9 cellular contexts compared by ENCODE assay signal in genomic region chr11:117861151-117862018, GRCh38. TPM values are rescaled to one million over a fixed set of nuclear protein-coding genes. Genes with fewer than 3 reads are reported as not detected.
DNase-seq lines count a peak whose midpoint lies in the region; ATAC-seq, FAIRE-seq and TF ChIP-seq lines count a peak whose summit lies in the region.
"Had no signal": no experiment of that assay in that cellular context is flagged by ENCODE, and none has a peak within 500 bp of the region (broad histone marks: within the 10 kb centered on the region; RNA-seq: fewer than 3 reads in every experiment).

No MANE protein-coding gene starts in this region.

- H3K4me1 ChIP-seq in H9 (ENCODE audit: insufficient read depth, low read length) (peaks cover 3% of the 10 kb centered on the region; the same call in 1 of the 2 replicates), H1 (replicated peaks in 1 of 4; ENCODE audit: control insufficient read depth in 3 of 4, insufficient read depth in 4 of 4, low read length in 3 of 4) (peaks cover 6 to 17% (median 13%) of the 10 kb centered on the region in 4 experiments)

- no CpG with 5 or more reads among the region's 13 CpGs for WGBS in H9 (ENCODE audit: extremely low coverage, insufficient read length, low lambda C conversion rate)
- 43% methylated on average over 13 of the region's 13 CpGs; no CpG with 5 or more reads in 1 of the 2 experiments for WGBS in H1 (ENCODE audit: extremely low coverage in 1 of 2, insufficient coverage in 1 of 2, insufficient read length in 1 of 2, insufficient replicate concordance in 2 of 2, low coverage in 1 of 2, low lambda C conversion rate in 2 of 2, missing lambda C conversion rate in 1 of 2), 2 experiments

- no peak; a peak in 1 of 4 replicates for TF ChIP-seq RAD21 in H1 (IDR thresholded peaks at IDR 0.05 in 1 of 2, conservative IDR thresholded peaks at IDR 0.05 in 1 of 2; ENCODE audit: low read depth in 2 of 2, low read length in 2 of 2)

- peak overlapping the region in 1 of 3 experiments; percentile 77; a peak in 4 of 7 replicates for H3K27ac Mint-ChIP-seq in H9
- no peak overlapping the region for H3K27ac Mint-ChIP-seq in osteocyte (ENCODE audit: unreplicated experiment)

- H3K4me3 ChIP-seq in H1 (ENCODE audit: extremely low read depth in 1 of 4, insufficient read depth in 2 of 4, low read depth in 3 of 4, low read length in 4 of 4) = 0 out of 8 replicates have a peak overlapping the region, but pooled peaks of 1 of the 4 experiments have one; percentile 1

- H2BK120ac ChIP-seq in H9 (ENCODE audit: low read depth, low read length, poor library complexity, severe bottlenecking) (no peak overlapping the region), H1 (replicated peaks; ENCODE audit: low read depth, low read length) (no peak overlapping the region)

- no peak overlapping the region for H2BK5ac ChIP-seq in H9 (ENCODE audit: insufficient read length, low read length)
- no peak overlapping the region; the same call in 1 of the 2 replicates for H2BK5ac ChIP-seq in H1 (ENCODE audit: low read depth, low read length)

- H3K14ac ChIP-seq in H9 (ENCODE audit: insufficient read depth, low read length) (no peak overlapping the region), H1 (ENCODE audit: insufficient read length) (no peak overlapping the region)

- no peak for TF ChIP-seq POLR2A in H1 (IDR thresholded peaks at IDR 0.05; ENCODE audit: control extremely low read depth in 1 of 2, low read depth in 2 of 2, low read length in 2 of 2)

- TF ChIP-seq EP300 in H1 (IDR thresholded peaks at IDR 0.05; ENCODE audit: borderline replicate concordance in 1 of 2, low read depth in 2 of 2, low read length in 2 of 2) = no peak

- no peaks in the 10 kb centered on the region for H3K79me1 ChIP-seq in H9 (ENCODE audit: insufficient read depth, low read depth, low read length, poor library complexity, severe bottlenecking)
- no peaks in the 10 kb centered on the region; the same call in 1 of the 2 replicates for H3K79me1 ChIP-seq in H1 (ENCODE audit: low read depth, low read length)

- H3K36me3 ChIP-seq in H1 (ENCODE audit: control insufficient read depth in 2 of 4, insufficient read depth in 4 of 4, low read length in 3 of 4) = no peaks in the 10 kb centered on the region

- ATAC-seq in HG03039 (IDR thresholded peaks at IDR 0.05; ENCODE audit: unreplicated experiment) = no peak
- no peak for ATAC-seq in GM19328 (IDR thresholded peaks at IDR 0.05; ENCODE audit: unreplicated experiment)
- ATAC-seq in HG02970 (IDR thresholded peaks at IDR 0.05; ENCODE audit: low FRiP score, unreplicated experiment) = no peak

- TF ChIP-seq CTCF in H9 (conservative IDR thresholded peaks at IDR 0.05) = no peak
- TF ChIP-seq CTCF in H1 (IDR thresholded peaks at IDR 0.05; ENCODE audit: control extremely low read depth in 1 of 3, insufficient read depth in 1 of 3, low read depth in 1 of 3, low read length in 3 of 3) = no peak
- no peak for TF ChIP-seq CTCF in osteocyte (IDR thresholded peaks at IDR 0.05)

- H3K79me2 ChIP-seq in H9 (ENCODE audit: insufficient read depth, low read length) (no peaks in the 10 kb centered on the region), H1 (ENCODE audit: control insufficient read depth in 1 of 2, insufficient read depth in 2 of 2, low read length in 2 of 2) (peaks cover 0 to 32% of the 10 kb centered on the region in 2 experiments; a peak in 2 of 4 replicates)

- H2AK5ac ChIP-seq in H9 (ENCODE audit: insufficient read length, low read length) (no peak overlapping the region), H1 (ENCODE audit: low read depth, low read length) (no peak overlapping the region)

- CTCF ChIA-PET in H1 (lab: Charles Lee; ENCODE audit: partially characterized antibody) = interaction anchor here (1.0 to 5.8 kb wide), 14 partner anchors 12 to 436 kb away, joined by 3 to 28 read pairs (median 4); no protein-coding TSS in a partner anchor

- H4K20me1 ChIP-seq in H9 (ENCODE audit: control insufficient read depth, insufficient read depth, insufficient read length) (no peaks in the 10 kb centered on the region), H1 (replicated peaks in 1 of 2; ENCODE audit: control insufficient read depth in 1 of 2, insufficient read depth in 2 of 2, low read length in 2 of 2) (peaks cover 6 to 11% of the 10 kb centered on the region in 2 experiments)

- POLR2A ChIA-PET in H1 (lab: Charles Lee; ENCODE audit: partially characterized antibody) = interaction anchor here (2.7 kb wide), 1 partner anchor 15 kb away, joined by 12 read pairs; the partner anchor contains the start of gene FXYD6

- H3K9ac ChIP-seq in H9 (ENCODE audit: extremely low read depth, insufficient read length, low read length) (no peak overlapping the region), H1 (replicated peaks in 1 of 4; ENCODE audit: extremely low read depth in 1 of 4, low read depth in 3 of 4, low read length in 3 of 4) (no peak overlapping the region)

- no peaks in the 10 kb centered on the region; the same call in 1 of the 2 replicates for H3K27me3 Mint-ChIP-seq in H9 (ENCODE audit: low read depth)
- peaks cover 7% of the 10 kb centered on the region for H3K27me3 Mint-ChIP-seq in osteocyte (ENCODE audit: unreplicated experiment)

- no peaks in the 10 kb centered on the region for H3K27me3 ChIP-seq in H9 (ENCODE audit: insufficient read depth, low read length)
- H3K27me3 ChIP-seq in H1 (replicated peaks in 1 of 4; ENCODE audit: control insufficient read depth in 3 of 4, extremely low read depth in 1 of 4, insufficient read depth in 3 of 4, low read length in 3 of 4) = no peaks in the 10 kb centered on the region

- H3K4me3 Mint-ChIP-seq in H9 (no peak overlapping the region), osteocyte (ENCODE audit: unreplicated experiment) (no peak overlapping the region)

- no peak overlapping the region for H3T11ph ChIP-seq in H9 (ENCODE audit: low read length)

- no peak overlapping the region for H3K27ac ChIP-seq in H9 (ENCODE audit: insufficient read length, low read depth, low read length)
- no peak overlapping the region for H3K27ac ChIP-seq in H1 (ENCODE audit: low read depth, low read length)
- H3K27ac ChIP-seq: VCaP had no signal

- no peak overlapping the region for H2BK20ac ChIP-seq in H9 (ENCODE audit: low read depth, low read length, poor library complexity, severe bottlenecking)
- no peak overlapping the region for H2BK20ac ChIP-seq in H1 (ENCODE audit: low read length)

- H4K5ac ChIP-seq in H9 (ENCODE audit: insufficient read length, low read depth, low read length) (no peak overlapping the region), H1 (ENCODE audit: insufficient read length, low read depth, low read length) (no peak overlapping the region)

- no peak overlapping the region for H4K91ac ChIP-seq in H9 (ENCODE audit: insufficient read length, low read depth, low read length)
- no peak overlapping the region for H4K91ac ChIP-seq in H1 (replicated peaks; ENCODE audit: insufficient read length, low read length)

- H3K23ac ChIP-seq in H9 (ENCODE audit: insufficient read length, low read depth, low read length) (no peak overlapping the region), H1 (ENCODE audit: insufficient read length) (no peak overlapping the region)

- H3K9me3 Mint-ChIP-seq in H9 (no peaks in the 10 kb centered on the region), osteocyte (ENCODE audit: unreplicated experiment) (no peaks in the 10 kb centered on the region)

- H3K4ac ChIP-seq in H9 (ENCODE audit: low read depth, low read length) (no peak overlapping the region), H1 (replicated peaks; ENCODE audit: insufficient read length, low read depth, low read length) (no peak overlapping the region)

- FAIRE-seq in H1 (lab: Jason Lieb, UNC) = peak; percentile 97

- H3K23me2 ChIP-seq in H9 (ENCODE audit: insufficient read length, low read depth, low read length, poor library complexity, severe bottlenecking) (no peaks in the 10 kb centered on the region), H1 (ENCODE audit: low read depth, low read length) (no peaks in the 10 kb centered on the region)

- H2BK15ac ChIP-seq in H9 (ENCODE audit: low read depth, low read length) (no peak overlapping the region), H1 (ENCODE audit: low read length) (no peak overlapping the region)

- H4K8ac ChIP-seq in H9 (replicated peaks; ENCODE audit: insufficient read length, low read depth, low read length) (no peak overlapping the region), H1 (ENCODE audit: extremely low read depth, insufficient read depth, low read length) (peak overlapping the region; percentile 51; the same call in 1 of the 2 replicates)

- H3K36me3 Mint-ChIP-seq in H9 (ENCODE audit: insufficient read depth in 1 of 3, low read depth in 3 of 3) (no peaks in the 10 kb centered on the region), osteocyte (ENCODE audit: unreplicated experiment) (no peaks in the 10 kb centered on the region)

- H3K18ac ChIP-seq in H9 (ENCODE audit: insufficient read length, low read depth, low read length) = no peak overlapping the region
- no peak overlapping the region for H3K18ac ChIP-seq in H1 (ENCODE audit: extremely low read depth, low read length)

- H3K56ac ChIP-seq in H9 (ENCODE audit: insufficient read length, low read depth, low read length) = no peak overlapping the region
- no peak overlapping the region for H3K56ac ChIP-seq in H1 (replicated peaks; ENCODE audit: insufficient read length, low read depth, low read length)

- no peak overlapping the region for H3K4me2 ChIP-seq in H9 (ENCODE audit: insufficient read depth, insufficient read length, low read length)
- peak overlapping the region; percentile 7 to 47; a peak in 3 of 4 replicates for H3K4me2 ChIP-seq in H1 (ENCODE audit: insufficient read depth in 1 of 2, low read depth in 2 of 2, low read length in 2 of 2)

- H3K4me1 Mint-ChIP-seq in H9 (peaks cover 19 to 32% of the 10 kb centered on the region in 2 experiments), osteocyte (ENCODE audit: unreplicated experiment) (peaks cover 5% of the 10 kb centered on the region)

- H2AFZ ChIP-seq in H9 (ENCODE audit: low read length) (no peak overlapping the region), H1 (ENCODE audit: low read length) (no peak overlapping the region)

- DNase-seq in H9 (peak; percentile 96), NCI-H524 (lab: John Stamatoyannopoulos, UW) (peak; percentile 58 to 79), H1 (ENCODE audit: low read depth in 1 of 2, low spot score in 2 of 2) (peak; percentile 72 to 75), osteocyte (ENCODE audit: extremely low spot score, unreplicated experiment) (peak; percentile 57), HCEC 1CT (no peak)

- H2BK12ac ChIP-seq in H9 (ENCODE audit: insufficient read length, low read depth, low read length) (no peak overlapping the region), H1 (ENCODE audit: low read depth, low read length) (no peak overlapping the region)

- H3K9me3 ChIP-seq in H9 (ENCODE audit: control insufficient read depth, low read depth, low read length) (no peaks in the 10 kb centered on the region), H1 (ENCODE audit: insufficient read depth in 2 of 2, low read depth in 1 of 2, low read length in 1 of 2) (no peaks in the 10 kb centered on the region)

RNA-seq across cellular contexts. Expression of gene FXYD6, which starts 15.1 kb away (rescaled TPM):
- 16.3 and 18.3 TPM in 2 replicates for total RNA-seq in H9 (2021)
- 44.6 and 50.0 TPM in 2 replicates for total RNA-seq in H1 (2021; fragmentation: NEBNext Ultra II Directional; extraction: Animal tissue kit (Norgen Biotek cat#: 25700))
- 117 and 151 TPM in 2 replicates for polyA plus RNA-seq in H1 (2011; rRNA removed)
- polyA plus RNA-seq in H1 (2011; cell fraction: cytosol; rRNA removed) = 117 TPM
- polyA plus RNA-seq in H1 (2011; cell fraction: nucleus; rRNA removed) = 137 TPM
- polyA plus RNA-seq in H1 (2012, experiment 1 of 2) = 45.7 to 68.5 TPM (median 67.3 TPM) in 4 replicates
- polyA plus RNA-seq in H1 (2012, experiment 2 of 2) = 67.1 TPM
- polyA plus RNA-seq in H1 (2013, experiment 1 of 2) = 51.8 TPM
- polyA plus RNA-seq in H1 (2013, experiment 2 of 2) = 57.8 TPM
- polyA minus RNA-seq in H1 (2011; rRNA and poly(A)+ RNA removed) = 64.2 and 70.4 TPM in 2 replicates
- polyA minus RNA-seq in H1 (2011; cell fraction: cytosol; rRNA and poly(A)+ RNA removed) = 17.0 TPM
- polyA minus RNA-seq in H1 (2011; cell fraction: nucleus; rRNA and poly(A)+ RNA removed) = 34.0 TPM
- total RNA-seq in osteocyte = 0.99 and 1.7 TPM in 2 replicates

RNA-seq across cellular contexts. Expression of gene FXYD2, which starts 36.8 kb away (rescaled TPM):
- 0.70 and 0.79 TPM in 2 replicates for total RNA-seq in H9 (2021)
- total RNA-seq in H1 (2021; fragmentation: NEBNext Ultra II Directional; extraction: Animal tissue kit (Norgen Biotek cat#: 25700)) = 0.99 and 1.1 TPM in 2 replicates
- 0.89 and 1.6 TPM in 2 replicates for polyA plus RNA-seq in H1 (2011; rRNA removed)
- polyA plus RNA-seq in H1 (2011; cell fraction: cytosol; rRNA removed) = 1.2 TPM
- polyA plus RNA-seq in H1 (2011; cell fraction: nucleus; rRNA removed) = 3.1 TPM
- 0.84 to 1.1 TPM (median 0.98 TPM) in 4 replicates for polyA plus RNA-seq in H1 (2012, experiment 1 of 2)
- 0.21 TPM for polyA plus RNA-seq in H1 (2012, experiment 2 of 2)
- polyA plus RNA-seq in H1 (2013, experiment 1 of 2) = 2.0 TPM
- polyA plus RNA-seq in H1 (2013, experiment 2 of 2) = 1.2 TPM
- polyA minus RNA-seq in H1 (2011; rRNA and poly(A)+ RNA removed) = 0.95 and 1.7 TPM in 2 replicates
- 0.59 TPM for polyA minus RNA-seq in H1 (2011; cell fraction: cytosol; rRNA and poly(A)+ RNA removed)
- 4.4 TPM for polyA minus RNA-seq in H1 (2011; cell fraction: nucleus; rRNA and poly(A)+ RNA removed)
- 0.91 TPM in 1 of 2 replicates, not detected in the other for total RNA-seq in osteocyte
